In the genomic region with DNA sequence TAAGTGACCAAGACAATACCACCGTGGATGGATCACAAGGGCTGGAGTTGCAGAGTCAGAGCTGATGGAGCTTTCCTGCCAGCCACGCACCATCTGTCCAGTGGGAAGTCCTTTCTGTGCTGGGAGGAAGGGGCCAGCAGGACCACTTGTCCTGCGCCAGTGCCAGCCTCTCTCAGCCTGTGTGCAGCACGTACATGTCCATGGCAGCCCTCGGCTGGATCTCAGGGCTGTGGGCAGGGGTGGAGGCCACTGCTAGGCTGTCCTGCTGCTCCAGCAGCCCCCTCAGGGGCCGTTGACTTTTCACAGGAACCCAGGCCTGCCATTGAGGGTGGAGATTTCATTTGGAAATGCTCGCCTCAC, we compare ENCODE assay signal across 20 cellular contexts. TPM values are rescaled to one million over a fixed set of nuclear protein-coding genes. Genes with fewer than 3 reads are reported as not detected.
DNase-seq lines count a peak whose midpoint lies in the region; ATAC-seq, FAIRE-seq and TF ChIP-seq lines count a peak whose summit lies in the region.
"Had no signal": no experiment of that assay in that cellular context is flagged by ENCODE, and none has a peak within 500 bp of the region (broad histone marks: within the 10 kb centered on the region; RNA-seq: fewer than 3 reads in every experiment).

No MANE protein-coding gene starts in this region.

- TF ChIP-seq POLR2A in HCT116 (IDR thresholded peaks at IDR 0.05; ENCODE audit: borderline replicate concordance, extremely low read depth, insufficient read depth, insufficient read length) (no peak), stomach (IDR thresholded peaks at IDR 0.05) (no peak)

- H3K79me2 ChIP-seq in HCT116 (ENCODE audit: insufficient read depth, low read length) = no peaks in the 10 kb centered on the region; the same call in 1 of the 2 replicates
- peaks cover 37% of the 10 kb centered on the region for H3K79me2 ChIP-seq in astrocyte (ENCODE audit: insufficient read depth, low read length)

- H2AFZ ChIP-seq in HCT116 (ENCODE audit: low read depth, low read length, poor library complexity, severe bottlenecking) = no peak overlapping the region
- no peak overlapping the region for H2AFZ ChIP-seq in astrocyte (ENCODE audit: low read depth, low read length)

- no peaks in the 10 kb centered on the region for H3K9me3 Mint-ChIP-seq in astrocyte (ENCODE audit: unreplicated experiment)
- H3K9me3 Mint-ChIP-seq: activated naive CD4-positive, alpha-beta T cell treated with anti-CD3 and anti-CD28 coated beads for 36 hours; H9; stimulated activated effector memory CD8-positive, alpha-beta T cell treated with anti-CD3 and anti-CD28 coated beads, Interleukin-12 subunit alpha, Interleukin-12 subunit beta, amount 100 ng/mL, for 72 hours had no signal

- ATAC-seq in HCT116 (no peak), lower lobe of right lung (peak in 1 of 2 donors; percentile 18), esophagus mucosa (no peak)
- ATAC-seq: stimulated activated effector memory CD8-positive, alpha-beta T cell treated with anti-CD3 and anti-CD28 coated beads, Interleukin-12 subunit alpha, Interleukin-12 subunit beta, amount 100 ng/mL, for 72 hours had no signal

- peak overlapping the region; percentile 46; the same call in 1 of the 2 replicates for H3K27ac ChIP-seq in HCT116 (ENCODE audit: low read depth, low read length)
- H3K27ac ChIP-seq in astrocyte (ENCODE audit: low read depth, low read length) = peak overlapping the region; percentile 93
- H3K27ac ChIP-seq in lower lobe of right lung = peak overlapping the region; percentile 12
- H3K27ac ChIP-seq in stomach = peak overlapping the region in 4 of 5 donors; percentile 31 to 71 (median 47)
- H3K27ac ChIP-seq: KMS-11 had no signal

- no peak for TF ChIP-seq EP300 in stomach (IDR thresholded peaks at IDR 0.05)

- H3K4me1 ChIP-seq in HCT116 (ENCODE audit: control insufficient read depth in 1 of 2, insufficient read depth in 2 of 2, low read length in 2 of 2) (peaks cover 56 to 75% of the 10 kb centered on the region in 2 experiments), astrocyte (ENCODE audit: insufficient read depth, low read length) (peaks cover 53% of the 10 kb centered on the region), lower lobe of right lung (peaks cover 27% of the 10 kb centered on the region), stomach (peaks cover 12 to 51% (median 21%) of the 10 kb centered on the region in 4 donors)

- H3K36me3 Mint-ChIP-seq in astrocyte (ENCODE audit: low read depth, unreplicated experiment) = peaks cover 5% of the 10 kb centered on the region
- H3K36me3 Mint-ChIP-seq: stimulated activated effector memory CD8-positive, alpha-beta T cell treated with anti-CD3 and anti-CD28 coated beads, Interleukin-12 subunit alpha, Interleukin-12 subunit beta, amount 100 ng/mL, for 72 hours had no signal

- TF ChIP-seq CTCF in HCT116 (IDR thresholded peaks at IDR 0.05 in 2 of 3, conservative IDR thresholded peaks at IDR 0.05 in 1 of 3; ENCODE audit: borderline replicate concordance in 1 of 3, insufficient read depth in 1 of 3, low read depth in 2 of 3, low read length in 2 of 3) = no peak
- TF ChIP-seq CTCF in astrocyte (IDR thresholded peaks at IDR 0.05; ENCODE audit: insufficient read depth, low read depth, low read length) = no peak
- no peak for TF ChIP-seq CTCF in lower lobe of right lung (IDR thresholded peaks at IDR 0.05)
- no peak for TF ChIP-seq CTCF in stomach (IDR thresholded peaks at IDR 0.05)
- TF ChIP-seq CTCF in GM10266 (IDR thresholded peaks at IDR 0.05; ENCODE audit: control insufficient read depth, insufficient read depth, low read depth, missing control alignments) = no peak

- WGBS in stomach, 5 donors = 88 to 97% (median 89%) methylated on average over 7 of the region's 7 CpGs

- peaks cover 50% of the 10 kb centered on the region for H3K4me1 Mint-ChIP-seq in astrocyte (ENCODE audit: low read depth, unreplicated experiment)
- H3K4me1 Mint-ChIP-seq: stimulated activated effector memory CD8-positive, alpha-beta T cell treated with anti-CD3 and anti-CD28 coated beads, Interleukin-12 subunit alpha, Interleukin-12 subunit beta, amount 100 ng/mL, for 72 hours had no signal

- no peaks in the 10 kb centered on the region for H3K27me3 Mint-ChIP-seq in astrocyte (ENCODE audit: low read depth, unreplicated experiment)

- no peaks in the 10 kb centered on the region for H3K9me3 ChIP-seq in HCT116 (ENCODE audit: control insufficient read depth in 1 of 2, insufficient read depth in 1 of 2, low read depth in 1 of 2, low read length in 2 of 2)
- no peaks in the 10 kb centered on the region for H3K9me3 ChIP-seq in astrocyte (ENCODE audit: insufficient read depth, low read depth, low read length)
- no peaks in the 10 kb centered on the region for H3K9me3 ChIP-seq in lower lobe of right lung
- H3K9me3 ChIP-seq in stomach = no peaks in the 10 kb centered on the region
- H3K9me3 ChIP-seq: breast epithelium had no signal

- TF ChIP-seq RAD21 in HCT116 (IDR thresholded peaks at IDR 0.05; ENCODE audit: low read depth) = no peak

- intact Hi-C loops in HCT116 (cut with micrococcal nuclease) = no loop called here
- intact Hi-C loops in lower lobe of right lung (cut with DNase I) = no loop called here
- intact Hi-C loops in stomach (cut with DNase I; ENCODE audit: low total_unique reads) = no loop called here

- no peak for FAIRE-seq in astrocyte (lab: Jason Lieb, UNC)
- FAIRE-seq: kidney had no signal

- H3K4me3 ChIP-seq in HCT116 (replicated peaks in 1 of 2; ENCODE audit: low read depth in 1 of 2, low read length in 2 of 2) (peak overlapping the region in 1 of 2 experiments; percentile 22; a peak in 1 of 4 replicates), astrocyte (ENCODE audit: insufficient read depth, low read depth, low read length) (no peak overlapping the region), lower lobe of right lung (no peak overlapping the region), stomach (no peak overlapping the region)

- H3K27ac Mint-ChIP-seq in astrocyte (ENCODE audit: unreplicated experiment) = no peak overlapping the region
- H3K27ac Mint-ChIP-seq: activated naive CD4-positive, alpha-beta T cell treated with anti-CD3 and anti-CD28 coated beads for 36 hours; stimulated activated effector memory CD8-positive, alpha-beta T cell treated with anti-CD3 and anti-CD28 coated beads, Interleukin-12 subunit alpha, Interleukin-12 subunit beta, amount 100 ng/mL, for 72 hours had no signal

- peak overlapping the region; percentile 75 for H3K4me2 ChIP-seq in HCT116 (ENCODE audit: low read length)
- peak overlapping the region; percentile 77 for H3K4me2 ChIP-seq in astrocyte (ENCODE audit: low read length)
- H3K4me2 ChIP-seq: KMS-11 had no signal

- H4K20me1 ChIP-seq in HCT116 (ENCODE audit: insufficient read depth) (peaks cover 3% of the 10 kb centered on the region; the same call in 1 of the 2 replicates), astrocyte (ENCODE audit: insufficient read depth, low read length) (peaks cover 9% of the 10 kb centered on the region)

- H3K9me2 ChIP-seq in HCT116 (ENCODE audit: insufficient read depth) = no peaks in the 10 kb centered on the region

- RAD21 ChIA-PET in HCT116 (lab: Charles Lee; ENCODE audit: low non-redundant PET in 1 of 2, low total read pairs in 2 of 2, uncharacterized antibody in 2 of 2, unreplicated experiment in 2 of 2) = no interaction called here

- H3K4me3 Mint-ChIP-seq in astrocyte (ENCODE audit: unreplicated experiment) = no peak overlapping the region
- H3K4me3 Mint-ChIP-seq: activated naive CD4-positive, alpha-beta T cell treated with anti-CD3 and anti-CD28 coated beads for 36 hours; stimulated activated effector memory CD8-positive, alpha-beta T cell treated with anti-CD3 and anti-CD28 coated beads, Interleukin-12 subunit alpha, Interleukin-12 subunit beta, amount 100 ng/mL, for 72 hours had no signal

- CTCF ChIA-PET in HCT116 (lab: Charles Lee) = no interaction called here

- POLR2A ChIA-PET in HCT116 (lab: Charles Lee) = no interaction called here

- DNase-seq in HCT116 (ENCODE audit: low read depth, low spot score) = no peak
- DNase-seq in astrocyte (ENCODE audit: low read depth) = no peak
- no peak for DNase-seq in lower lobe of right lung
- no peak for DNase-seq in stomach
- DNase-seq in GM10266 (ENCODE audit: extremely low spot score) = no peak
- DNase-seq in pons (ENCODE audit: low spot score) = no peak
- DNase-seq in iPS-NIHi7 (ENCODE audit: extremely low spot score) = no peak
- DNase-seq: activated naive CD4-positive, alpha-beta T cell treated with anti-CD3 and anti-CD28 coated beads for 36 hours; AML-193; glutamatergic neuron; kidney; NCI-H146; NCI-H510A treated with DMSO at 0.1 percent for 48 hours; stimulated activated CD4-positive, alpha-beta T cell treated with anti-CD3 and anti-CD28 coated beads, Interleukin-4, amount 100 ng/mL, for 24 hours had no signal

- BruUV-seq in HCT116 (replicated peaks; lab: Mats Ljungman, UMichigan) = no TSS peak

- H3K27me3 ChIP-seq in HCT116 (ENCODE audit: insufficient read depth, low read length) = peaks cover 4% of the 10 kb centered on the region; the same call in 1 of the 2 replicates
- H3K27me3 ChIP-seq in astrocyte (ENCODE audit: insufficient read depth, low read length) = no peaks in the 10 kb centered on the region
- no peaks in the 10 kb centered on the region for H3K27me3 ChIP-seq in lower lobe of right lung (ENCODE audit: low read depth)
- no peaks in the 10 kb centered on the region for H3K27me3 ChIP-seq in stomach
- H3K27me3 ChIP-seq: breast epithelium had no signal

- H3K9ac ChIP-seq in HCT116 (ENCODE audit: low read length) = peak overlapping the region; percentile 57; the same call in 1 of the 2 replicates
- H3K9ac ChIP-seq in astrocyte (ENCODE audit: low read length) = peak overlapping the region; percentile 71
- H3K9ac ChIP-seq: KMS-11 had no signal

- H3K36me3 ChIP-seq in HCT116 (ENCODE audit: control insufficient read depth in 1 of 2, insufficient read depth in 2 of 2, low read length in 2 of 2) = no peaks in the 10 kb centered on the region
- no peaks in the 10 kb centered on the region for H3K36me3 ChIP-seq in astrocyte (ENCODE audit: insufficient read depth, low read length)
- H3K36me3 ChIP-seq in lower lobe of right lung = no peaks in the 10 kb centered on the region
- H3K36me3 ChIP-seq in stomach = no peaks in the 10 kb centered on the region
- H3K36me3 ChIP-seq: breast epithelium had no signal

RNA-seq across cellular contexts. Expression of gene RAB31, which starts 33.3 kb away (rescaled TPM):
- total RNA-seq in HCT116 (2021; ENCODE audit: unreplicated experiment) = 46.9 TPM
- 17.8 and 18.6 TPM in 2 replicates for polyA plus RNA-seq in HCT116 (2012)
- 88.7 and 100 TPM in 2 replicates for total RNA-seq in astrocyte
- 110 TPM for total RNA-seq in lower lobe of right lung
- total RNA-seq in stomach = 10 to 100 TPM; 10.1 to 65.5 (median 47.8) TPM
- polyA plus RNA-seq in stomach = 10 to 100 TPM; 20.4 to 52.2 (median 25.8) TPM
- total RNA-seq in esophagus mucosa = 50.0 TPM
- total RNA-seq: OCI-LY7 had no signal

Comparison
In these comparisons a context has a peak if more than half of its experiments do, and no peak if none do; other contexts are left out.
1. H3K27ac ChIP-seq: peak in every context shown above with its lines; median percentile 93 in astrocyte; 47 in stomach; 46 in HCT116; 12 in lower lobe of right lung.